In the genomic region with DNA sequence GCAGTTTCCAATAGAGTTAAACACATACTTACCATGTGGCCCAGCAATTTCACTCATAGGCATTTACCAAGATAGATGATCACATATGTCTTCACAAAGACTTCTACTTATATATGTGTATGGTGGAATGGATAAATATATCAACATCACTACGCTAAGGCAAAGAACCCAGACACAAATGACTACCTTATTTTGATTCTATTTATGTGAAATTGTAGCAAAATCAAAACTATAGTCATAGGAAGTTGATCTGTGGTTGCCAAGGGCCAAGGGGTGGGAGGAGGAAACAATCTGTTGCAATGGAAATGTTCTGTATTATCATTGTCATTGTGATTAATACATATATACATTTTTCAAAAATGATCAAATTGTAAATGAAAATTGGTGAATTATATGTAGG, we compare ENCODE assay signal across 17 cellular contexts. TPM values are rescaled to one million over a fixed set of nuclear protein-coding genes. Genes with fewer than 3 reads are reported as not detected.
DNase-seq lines count a peak whose midpoint lies in the region; ATAC-seq lines count a peak whose summit lies in the region.
"Had no signal": no experiment of that assay in that cellular context is flagged by ENCODE, and none has a peak within 500 bp of the region (broad histone marks: within the 10 kb centered on the region; RNA-seq: fewer than 3 reads in every experiment).

No MANE protein-coding gene starts in this region.

- POLR2A ChIA-PET in activated CD4-positive, alpha-beta T cell treated with anti-CD3 and anti-CD28 coated beads for 36 hours (lab: Charles Lee), result no interaction called here

- no peak overlapping the region for H3K4me3 ChIP-seq in SK-N-MC
- H3K4me3 ChIP-seq: BLaER1 treated with 17β-estradiol and CSF1 and Interleukin-3, amounts not matched to agents 10 nM and 100 nM; GM23338 had no signal

- H3K27ac ChIP-seq in SK-N-MC, result peak overlapping the region; percentile 95
- H3K27ac ChIP-seq: BLaER1 treated with 17β-estradiol and CSF1 and Interleukin-3, amounts not matched to agents 10 nM and 100 nM; HL-60 had no signal

- peak; percentile 15 for DNase-seq in activated CD4-positive, alpha-beta T cell treated with anti-CD3 and anti-CD28 coated beads for 36 hours
- DNase-seq in activated CD4-positive, alpha-beta T cell treated with anti-CD3 and anti-CD28 coated beads for 48 hours, result no peak
- no peak for DNase-seq in SK-N-MC (ENCODE audit: low read depth, low spot score)
- DNase-seq in dermis blood vessel endothelial cell, result peak; percentile 15
- DNase-seq in superior temporal gyrus (ENCODE audit: extremely low spot score), result peak; percentile 4
- no peak for DNase-seq in posterior cingulate gyrus
- DNase-seq: Calu3; CD8-positive, alpha-beta T cell; DMS79 treated with DMSO at 0.1 percent for 48 hours; GF-D8; HCEC 1CT had no signal

- peak; percentile 51 for ATAC-seq in activated CD4-positive, alpha-beta T cell treated with anti-CD3 and anti-CD28 coated beads for 36 hours
- ATAC-seq: CD8-positive, alpha-beta T cell; GM23338 had no signal

- peaks cover 14% of the 10 kb centered on the region for H3K27me3 Mint-ChIP-seq in activated CD4-positive, alpha-beta T cell treated with anti-CD3 and anti-CD28 coated beads for 36 hours

- no peaks in the 10 kb centered on the region for H3K36me3 Mint-ChIP-seq in activated CD4-positive, alpha-beta T cell treated with anti-CD3 and anti-CD28 coated beads for 36 hours (ENCODE audit: low read depth)
- H3K36me3 Mint-ChIP-seq: CD8-positive, alpha-beta T cell had no signal

- CTCF ChIA-PET in activated CD4-positive, alpha-beta T cell treated with anti-CD3 and anti-CD28 coated beads for 36 hours (lab: Charles Lee), result no interaction called here

- peaks cover 7% of the 10 kb centered on the region for H3K4me1 Mint-ChIP-seq in activated CD4-positive, alpha-beta T cell treated with anti-CD3 and anti-CD28 coated beads for 36 hours
- H3K4me1 Mint-ChIP-seq: B cell had no signal

- intact Hi-C loops in activated CD4-positive, alpha-beta T cell treated with anti-CD3 and anti-CD28 coated beads for 36 hours (cut with DNase I, micrococcal nuclease), result no loop called here
- intact Hi-C loops in posterior cingulate gyrus (cut with DNase I), result no loop called here

- peaks cover 12% of the 10 kb centered on the region for H3K9me3 Mint-ChIP-seq in activated CD4-positive, alpha-beta T cell treated with anti-CD3 and anti-CD28 coated beads for 36 hours (ENCODE audit: low read depth)

- no peaks in the 10 kb centered on the region for H3K9me3 ChIP-seq in SK-N-MC (ENCODE audit: low read depth, low read length)

- H3K9ac ChIP-seq in SK-N-MC (ENCODE audit: insufficient read length), result no peak overlapping the region
- H3K9ac ChIP-seq: BLaER1 treated with 17β-estradiol and CSF1 and Interleukin-3, amounts not matched to agents 10 nM and 100 nM had no signal

- no peak overlapping the region for H3K4me3 Mint-ChIP-seq in activated CD4-positive, alpha-beta T cell treated with anti-CD3 and anti-CD28 coated beads for 36 hours
- H3K4me3 Mint-ChIP-seq: B cell; CD8-positive, alpha-beta T cell; GM23338 had no signal

- H3K27ac Mint-ChIP-seq in activated CD4-positive, alpha-beta T cell treated with anti-CD3 and anti-CD28 coated beads for 36 hours, result no peak overlapping the region
- H3K27ac Mint-ChIP-seq: B cell; CD8-positive, alpha-beta T cell; GM23338 had no signal

- H3K36me3 ChIP-seq in SK-N-MC (ENCODE audit: insufficient read depth, low read length), result no peaks in the 10 kb centered on the region
- H3K36me3 ChIP-seq: BLaER1 treated with 17β-estradiol and CSF1 and Interleukin-3, amounts not matched to agents 10 nM and 100 nM had no signal

RNA-seq across cellular contexts. Expression of gene ANP32D, which starts 47.7 kb away (rescaled TPM):
- not detected for total RNA-seq in activated CD4-positive, alpha-beta T cell treated with anti-CD3 and anti-CD28 coated beads for 36 hours
- not detected in 2 replicates for total RNA-seq in dermis blood vessel endothelial cell
- total RNA-seq: A172; B cell; Calu3; CD8-positive, alpha-beta T cell; GM23338; HT1080 had no signal

RNA-seq across cellular contexts. Expression of gene C12orf54, which starts 57.7 kb away (rescaled TPM):
- total RNA-seq in activated CD4-positive, alpha-beta T cell treated with anti-CD3 and anti-CD28 coated beads for 36 hours, result not detected
- total RNA-seq in dermis blood vessel endothelial cell, result not detected in 2 replicates
- total RNA-seq: A172; B cell; Calu3; CD8-positive, alpha-beta T cell; GM23338; HT1080 had no signal

Comparison
In these comparisons a context has a peak if more than half of its experiments do, and no peak if none do; other contexts are left out.
1. DNase-seq: peak in activated CD4-positive, alpha-beta T cell treated with anti-CD3 and anti-CD28 coated beads for 36 hours (single experiment), dermis blood vessel endothelial cell (single experiment) and superior temporal gyrus (single experiment); none in activated CD4-positive, alpha-beta T cell treated with anti-CD3 and anti-CD28 coated beads for 48 hours (single experiment), SK-N-MC (single experiment) and posterior cingulate gyrus (0 of 10).